Comparison of ENCODE assay signal across 15 cellular contexts in genomic region chr6:95094751-95095150, GRCh38.
DNase-seq lines count a peak whose midpoint lies in the region; TF ChIP-seq lines count a peak whose summit lies in the region.
"Had no signal": no experiment of that assay in that cellular context is flagged by ENCODE, and none has a peak within 500 bp of the region (broad histone marks: within the 10 kb centered on the region; RNA-seq: fewer than 3 reads in every experiment).

No MANE protein-coding gene starts in this region.

- no peaks in the 10 kb centered on the region for H3K36me3 ChIP-seq in HUES48 (ENCODE audit: control insufficient read depth, insufficient read depth, low read length)
- H3K36me3 ChIP-seq in adipocyte (ENCODE audit: control insufficient read depth, insufficient read depth, low read length, severe bottlenecking), result no peaks in the 10 kb centered on the region
- H3K36me3 ChIP-seq: ovary had no signal

- CTCF ChIA-PET in AG04450 (lab: Charles Lee), result interaction anchor here (0.7 kb wide), 1 partner anchor 1814 kb away, joined by 3 read pairs; no protein-coding TSS in a partner anchor

- H3K27me3 ChIP-seq in AG04450 (ENCODE audit: control insufficient read depth, insufficient read depth, low read length) (no peaks in the 10 kb centered on the region), HUES48 (ENCODE audit: control insufficient read depth, insufficient read depth, low read length) (no peaks in the 10 kb centered on the region), adipocyte (replicated peaks; ENCODE audit: control insufficient read depth, insufficient read depth, low read length) (no peaks in the 10 kb centered on the region)
- H3K27me3 ChIP-seq: ovary had no signal

- H3K9me3 ChIP-seq in AG04450 (ENCODE audit: control insufficient read depth, insufficient read depth, low read length) (no peaks in the 10 kb centered on the region), HUES48 (ENCODE audit: control insufficient read depth, insufficient read depth, low read length) (no peaks in the 10 kb centered on the region), adipocyte (ENCODE audit: control insufficient read depth, low read length) (no peaks in the 10 kb centered on the region)
- H3K9me3 ChIP-seq: ovary had no signal

- H3K9ac ChIP-seq in HUES48 (ENCODE audit: low read depth, low read length) (no peak overlapping the region), adipocyte (ENCODE audit: low read length) (no peak overlapping the region)

- H3K27ac ChIP-seq in AG04450 (ENCODE audit: low read depth, low read length), result no peak overlapping the region
- peak overlapping the region; percentile 68 for H3K27ac ChIP-seq in HUES48 (ENCODE audit: low read depth, low read length)
- H3K27ac ChIP-seq: ovary had no signal

- peaks cover 9% of the 10 kb centered on the region; the same call in 1 of the 2 replicates for H3K4me1 ChIP-seq in HUES48 (ENCODE audit: control insufficient read depth, insufficient read depth, low read length)
- peaks cover 8% of the 10 kb centered on the region for H3K4me1 ChIP-seq in adipocyte (ENCODE audit: control insufficient read depth, insufficient read depth, low read length)

- H3K4me3 ChIP-seq in AG04450 (ENCODE audit: low read depth, low read length), result peak overlapping the region; percentile 11; the same call in 1 of the 2 replicates
- H3K4me3 ChIP-seq in HUES48 (ENCODE audit: low read depth, low read length), result no peak overlapping the region
- peak overlapping the region; percentile 43 for H3K4me3 ChIP-seq in adipocyte (ENCODE audit: low read length)
- H3K4me3 ChIP-seq: ovary had no signal

- POLR2A ChIA-PET in AG04450 (lab: Yijun Ruan, JAX), result no interaction called here

- DNase-seq in AG04450 (ENCODE audit: low read depth, low spot score) (peak; percentile 16), adipocyte (ENCODE audit: low read depth) (peak; percentile 15), iPS-NIHi7 (ENCODE audit: extremely low spot score) (peak; percentile 11), HUDEP-2 (lab: John Stamatoyannopoulos, UW; ENCODE audit: unreplicated experiment in 76 of 76) (no peak), iPS-NIHi11 (ENCODE audit: low spot score) (no peak), NCI-H774 (lab: John Stamatoyannopoulos, UW) (no peak), NCI-H2227 (lab: John Stamatoyannopoulos, UW; ENCODE audit: unreplicated experiment) (no peak)
- DNase-seq: activated CD4-positive, alpha-beta T cell treated with anti-CD3 and anti-CD28 coated beads, Interleukin-2, amount 50 U/mL, for 48 hours; activated naive CD4-positive, alpha-beta T cell treated with Interleukin-2 at 50 U/mL for 16 hours; NCI-H1092 treated with DMSO at 0.1 percent for 48 hours; NK-92 treated with Interleukin-12 subunit alpha and Interleukin-12 subunit beta, amount 100 ng/mL, for 24 hours; ovary; stimulated activated CD4-positive, alpha-beta T cell treated with anti-CD3 and anti-CD28 coated beads, Interleukin-4, amount 100 ng/mL, for 24 hours; T-helper 1 cell had no signal

- no peak for TF ChIP-seq CTCF in AG04450 (IDR thresholded peaks at IDR 0.05; ENCODE audit: low read depth, low read length)

Comparison
In these comparisons a context has a peak if more than half of its experiments do, and no peak if none do; other contexts are left out.
1. DNase-seq: peak in AG04450 (single experiment), adipocyte (single experiment) and iPS-NIHi7 (single experiment); none in HUDEP-2 (0 of 76), iPS-NIHi11 (single experiment), NCI-H774 (single experiment) and NCI-H2227 (single experiment).